Comparison of ENCODE assay signal across 8 cellular contexts in the genomic region with DNA sequence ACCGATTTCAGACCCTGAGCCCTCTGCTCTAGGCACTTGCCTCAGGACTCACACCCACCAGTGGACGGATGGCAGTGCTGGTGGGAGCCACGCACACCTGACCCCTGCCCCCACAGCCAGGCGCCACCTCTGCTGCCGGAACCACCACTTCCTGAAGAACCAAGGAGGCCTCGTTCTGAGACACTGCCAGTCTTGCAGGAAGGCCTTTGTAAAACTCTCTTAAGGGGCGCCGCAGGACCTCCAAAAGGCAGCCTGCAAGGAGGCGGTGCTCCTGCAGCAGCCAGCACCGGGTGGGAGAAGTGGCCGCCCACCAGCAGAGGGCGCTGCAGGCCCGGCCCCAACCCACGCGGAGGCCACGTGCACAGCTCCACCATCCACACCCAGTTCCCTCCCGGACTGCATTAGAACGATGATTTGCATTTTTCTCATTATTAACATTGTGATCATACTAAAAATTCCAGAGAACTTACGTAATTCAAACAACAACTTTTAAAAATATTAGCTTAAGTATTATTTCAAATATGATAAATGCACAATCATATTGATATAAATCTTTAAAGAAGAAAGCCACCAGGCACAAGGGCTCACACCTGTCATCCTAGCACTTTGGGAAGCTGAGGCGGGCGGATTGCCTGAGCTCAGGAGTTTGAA. TPM values are rescaled to one million over a fixed set of nuclear protein-coding genes. Genes with fewer than 3 reads are reported as not detected.
DNase-seq lines count a peak whose midpoint lies in the region; ATAC-seq, FAIRE-seq and TF ChIP-seq lines count a peak whose summit lies in the region.

No MANE protein-coding gene starts in this region.

- CTCF ChIA-PET in K562 (lab: Yijun Ruan, JAX; ENCODE audit: low intra/inter-chr PET ratio): interaction anchor here (0.6 to 1.2 kb wide), 3 partner anchors 45 to 1697 kb away, joined by 3 to 5 read pairs (median 4); no protein-coding TSS in a partner anchor

- TF ChIP-seq CTCF in AG09319 (IDR thresholded peaks at IDR 0.05; ENCODE audit: low read depth, low read length) (peak; percentile 59), HFF-Myc (IDR thresholded peaks at IDR 0.05; ENCODE audit: low read depth, low read length, missing control alignments) (peak; percentile 69), K562 (IDR thresholded peaks at IDR 0.05 in 2 of 3, conservative IDR thresholded peaks at IDR 0.05 in 1 of 3; ENCODE audit: insufficient read depth in 2 of 3, low read depth in 1 of 3, low read length in 3 of 3) (peak; percentile 96 to 98 (median 96))

- intact Hi-C loops in K562 (cut with micrococcal nuclease): no loop called here

- TF ChIP-seq POLR2A in K562 (conservative IDR thresholded peaks at IDR 0.05): no peak

- peak overlapping the region; percentile 59 for H3K4me2 ChIP-seq in K562 (ENCODE audit: insufficient read depth, low read length)

- H3K4me3 ChIP-seq in HFF-Myc (replicated peaks; ENCODE audit: low read depth, low read length): no peak overlapping the region
- no peak overlapping the region for H3K4me3 ChIP-seq in K562

- H3K9me3 ChIP-seq in K562 (replicated peaks; ENCODE audit: control insufficient read depth, insufficient read depth, low read depth, low read length): no peaks in the 10 kb centered on the region; the same call in 1 of the 2 replicates

- peak; percentile 61 for FAIRE-seq in K562 (lab: Jason Lieb, UNC)

- POLR2A ChIA-PET in K562 (lab: Yijun Ruan, JAX): interaction anchor here (0.7 to 1.0 kb wide), 5 partner anchors 9 to 279 kb away, joined by 3 to 4 read pairs (median 3); no protein-coding TSS in a partner anchor

- H2AFZ ChIP-seq in K562 (ENCODE audit: low read depth, low read length): peak overlapping the region; percentile 77

- peak overlapping the region; percentile 58 for H3K27ac ChIP-seq in K562 (ENCODE audit: extremely low read depth, low read depth, low read length)

- no peak for DNase-seq in AG09319 (ENCODE audit: extremely low read depth, low read depth)
- DNase-seq in HFF-Myc (ENCODE audit: extremely low read depth, low read depth): no peak
- peak; percentile 43 for DNase-seq in UCSD-AML1 (lab: John Stamatoyannopoulos, UW; ENCODE audit: unreplicated experiment)
- peak; percentile 87 to 89 (median 88) for DNase-seq in K562 (ENCODE audit: extremely low read depth in 1 of 4, low spot score in 3 of 4)
- peak; percentile 51 for DNase-seq in left kidney (ENCODE audit: low read depth, low spot score)
- DNase-seq in stimulated activated CD8-positive, alpha-beta memory T cell treated with anti-CD3 and anti-CD28 coated beads, Interleukin-15, amount 100 ng/mL, for 4 hours (ENCODE audit: low read depth in 2 of 2): peak; percentile 54 to 61
- no peak for DNase-seq in SIG-M5 treated with dmso at 0.1 percent for 504 hours (lab: John Stamatoyannopoulos, UW; ENCODE audit: unreplicated experiment)

- no peaks in the 10 kb centered on the region for H3K9me1 ChIP-seq in K562 (ENCODE audit: control insufficient read depth, insufficient read depth, low read length)

- peak; percentile 72 for TF ChIP-seq EP300 in K562 (IDR thresholded peaks at IDR 0.05; ENCODE audit: low read length)

- peak; percentile 73 to 86 for TF ChIP-seq RAD21 in K562 (CRISPR knock-in tag; conservative IDR thresholded peaks at IDR 0.05 in 1 of 2, IDR thresholded peaks at IDR 0.05 in 1 of 2)

- in situ Hi-C loops in K562 (cut with MboI): no loop called here

- H3K79me2 ChIP-seq in K562 (ENCODE audit: control insufficient read depth, insufficient read depth, low read length): peaks cover 54% of the 10 kb centered on the region

- no TSS peak for BruUV-seq in K562 (replicated peaks; lab: Mats Ljungman, UMichigan)

- H4K20me1 ChIP-seq in K562 (replicated peaks; ENCODE audit: control insufficient read depth, insufficient read depth, low read length): no peaks in the 10 kb centered on the region

- 19% methylated on average over 19 of the region's 21 CpGs for WGBS in K562 (ENCODE audit: insufficient coverage, low coverage, missing lambda C conversion rate)

- H3K36me3 ChIP-seq in K562 (ENCODE audit: control insufficient read depth, insufficient read depth, low read length): peaks cover 50% of the 10 kb centered on the region

- ATAC-seq in K562 (peak; percentile 93), HG03175 (IDR thresholded peaks at IDR 0.05; ENCODE audit: unreplicated experiment) (no peak)

- H3K4me1 ChIP-seq in K562 (replicated peaks in 1 of 2; ENCODE audit: control insufficient read depth in 2 of 2, insufficient read depth in 2 of 2, low read length in 2 of 2): peaks cover 37% of the 10 kb centered on the region in 2 experiments; a peak in 4 of 5 replicates

- peak overlapping the region; percentile 56 to 89 for H3K9ac ChIP-seq in K562 (ENCODE audit: insufficient read depth in 1 of 2, low read depth in 2 of 2, low read length in 2 of 2)

- H3K27me3 ChIP-seq in K562 (ENCODE audit: control insufficient read depth in 2 of 2, insufficient read depth in 2 of 2, low read length in 2 of 2): no peaks in the 10 kb centered on the region

TF ChIP-seq in K562, 482 proteins besides CTCF, POLR2A, EP300 and RAD21 (continues in another document):
- TF ChIP-seq PCBP2 (IDR thresholded peaks at IDR 0.05; ENCODE audit: low read depth, low read length, poor library complexity, severe bottlenecking) (no peak), SREBF1 (IDR thresholded peaks at IDR 0.05; ENCODE audit: borderline replicate concordance, low read depth, low read length) (no peak), SUPT5H (IDR thresholded peaks at IDR 0.05) (no peak), FOXP4 (CRISPR knock-in tag; IDR thresholded peaks at IDR 0.05; ENCODE audit: borderline replicate concordance) (no peak; the same call in 1 of the 2 replicates), FOXK2 (conservative IDR thresholded peaks at IDR 0.05 in 1 of 2, IDR thresholded peaks at IDR 0.05 in 1 of 2; ENCODE audit: low read depth in 2 of 2) (peak in 1 of 2 experiments; percentile 30; a peak in 1 of 4 replicates), ETV5 (CRISPR knock-in tag; IDR thresholded peaks at IDR 0.05; ENCODE audit: low read depth) (no peak)

RNA-seq across cellular contexts. Expression of gene STX2, which starts 12.8 kb away (rescaled TPM):
- 42.7 and 128 TPM in 2 replicates for total RNA-seq in K562 (2011; cell fraction: chromatin; rRNA removed; ENCODE audit: low replicate concordance)
- 25.8 and 32.5 TPM in 2 replicates for total RNA-seq in K562 (2011; cell fraction: nucleolus; rRNA removed)
- total RNA-seq in K562 (2011; cell fraction: nucleoplasm; rRNA removed): 46.3 and 62.1 TPM in 2 replicates
- total RNA-seq in K562 (2014; rRNA removed) (24.6 and 25.8 TPM in 2 replicates), K562 (2014; rRNA removed; fragmentation: Illumina TruSeq; extraction: Trizol) (35.0 and 38.5 TPM in 2 replicates), K562 (2015; rRNA removed; fragmentation: Illumina TruSeq; extraction: Trizol) (29.1 and 32.7 TPM in 2 replicates), K562 (2021) (24.4 and 25.0 TPM in 2 replicates)
- polyA plus RNA-seq in K562 (2011; rRNA removed) (48.8 and 54.6 TPM in 2 replicates), K562 (2014; fragmentation: Illumina TruSeq; extraction: Trizol) (29.7 and 34.9 TPM in 2 replicates), K562 (2014; fragmentation: Nextera tagmentation; extraction: Ambion mirVana) (10 to 100 TPM; 22.2 to 24.7 TPM), K562 (2014; rRNA removed) (30.3 and 30.8 TPM in 2 replicates)
- polyA plus RNA-seq in K562 (2011; cell fraction: cytosol; rRNA removed): 13.2 and 34.8 TPM in 2 replicates
- polyA plus RNA-seq in K562 (2011; cell fraction: nucleus; rRNA removed): 83.4 and 119 TPM in 2 replicates
- 22.5 and 23.5 TPM in 2 replicates for polyA plus RNA-seq in K562 (2012)
- polyA minus RNA-seq in K562 (2011; rRNA and poly(A)+ RNA removed): 34.8 and 38.8 TPM in 2 replicates
- 10.6 and 13.2 TPM in 2 replicates for polyA minus RNA-seq in K562 (2011; cell fraction: cytosol; rRNA and poly(A)+ RNA removed)
- 14.7 and 29.1 TPM in 2 replicates for polyA minus RNA-seq in K562 (2011; cell fraction: nucleus; rRNA and poly(A)+ RNA removed)

RNA-seq across cellular contexts. Expression of gene RAN, which starts 45.6 kb away (rescaled TPM):
- total RNA-seq in K562 (2011; cell fraction: chromatin; rRNA removed; ENCODE audit: low replicate concordance): 426 and 544 TPM in 2 replicates
- total RNA-seq in K562 (2011; cell fraction: nucleolus; rRNA removed): 304 and 396 TPM in 2 replicates
- total RNA-seq in K562 (2011; cell fraction: nucleoplasm; rRNA removed): 538 and 566 TPM in 2 replicates
- total RNA-seq in K562 (2014; rRNA removed) (1,828 and 1,851 TPM in 2 replicates), K562 (2014; rRNA removed; fragmentation: Illumina TruSeq; extraction: Trizol) (1,816 and 1,953 TPM in 2 replicates), K562 (2015; rRNA removed; fragmentation: Illumina TruSeq; extraction: Trizol) (1,595 and 1,687 TPM in 2 replicates), K562 (2021) (1,900 and 2,011 TPM in 2 replicates)
- polyA plus RNA-seq in K562 (2011; rRNA removed) (2,715 and 3,820 TPM in 2 replicates), K562 (2014; fragmentation: Illumina TruSeq; extraction: Trizol) (2,154 and 2,300 TPM in 2 replicates), K562 (2014; fragmentation: Nextera tagmentation; extraction: Ambion mirVana) (1,000 to 10,000 TPM; 3,304 to 3,469 TPM), K562 (2014; rRNA removed) (2,326 and 2,761 TPM in 2 replicates)
- 1,510 and 2,406 TPM in 2 replicates for polyA plus RNA-seq in K562 (2011; cell fraction: cytosol; rRNA removed)
- 920 and 1,503 TPM in 2 replicates for polyA plus RNA-seq in K562 (2011; cell fraction: nucleus; rRNA removed)
- polyA plus RNA-seq in K562 (2012): 1,349 and 2,558 TPM in 2 replicates
- polyA minus RNA-seq in K562 (2011; rRNA and poly(A)+ RNA removed): 3,000 and 3,145 TPM in 2 replicates
- 636 and 826 TPM in 2 replicates for polyA minus RNA-seq in K562 (2011; cell fraction: cytosol; rRNA and poly(A)+ RNA removed)
- polyA minus RNA-seq in K562 (2011; cell fraction: nucleus; rRNA and poly(A)+ RNA removed): 110 and 239 TPM in 2 replicates

Comparison
In these comparisons a context has a peak if more than half of its experiments do, and no peak if none do; other contexts are left out.
1. DNase-seq: peak in UCSD-AML1 (single experiment), K562 (4 of 4), left kidney (single experiment) and stimulated activated CD8-positive, alpha-beta memory T cell treated with anti-CD3 and anti-CD28 coated beads, Interleukin-15, amount 100 ng/mL, for 4 hours (2 of 2); none in AG09319 (single experiment), HFF-Myc (single experiment) and SIG-M5 treated with dmso at 0.1 percent for 504 hours (single experiment).
2. Peak in every context shown above with its lines, with median percentiles within 50 percentile points of each other: CTCF ChIP-seq.